In the genomic region with DNA sequence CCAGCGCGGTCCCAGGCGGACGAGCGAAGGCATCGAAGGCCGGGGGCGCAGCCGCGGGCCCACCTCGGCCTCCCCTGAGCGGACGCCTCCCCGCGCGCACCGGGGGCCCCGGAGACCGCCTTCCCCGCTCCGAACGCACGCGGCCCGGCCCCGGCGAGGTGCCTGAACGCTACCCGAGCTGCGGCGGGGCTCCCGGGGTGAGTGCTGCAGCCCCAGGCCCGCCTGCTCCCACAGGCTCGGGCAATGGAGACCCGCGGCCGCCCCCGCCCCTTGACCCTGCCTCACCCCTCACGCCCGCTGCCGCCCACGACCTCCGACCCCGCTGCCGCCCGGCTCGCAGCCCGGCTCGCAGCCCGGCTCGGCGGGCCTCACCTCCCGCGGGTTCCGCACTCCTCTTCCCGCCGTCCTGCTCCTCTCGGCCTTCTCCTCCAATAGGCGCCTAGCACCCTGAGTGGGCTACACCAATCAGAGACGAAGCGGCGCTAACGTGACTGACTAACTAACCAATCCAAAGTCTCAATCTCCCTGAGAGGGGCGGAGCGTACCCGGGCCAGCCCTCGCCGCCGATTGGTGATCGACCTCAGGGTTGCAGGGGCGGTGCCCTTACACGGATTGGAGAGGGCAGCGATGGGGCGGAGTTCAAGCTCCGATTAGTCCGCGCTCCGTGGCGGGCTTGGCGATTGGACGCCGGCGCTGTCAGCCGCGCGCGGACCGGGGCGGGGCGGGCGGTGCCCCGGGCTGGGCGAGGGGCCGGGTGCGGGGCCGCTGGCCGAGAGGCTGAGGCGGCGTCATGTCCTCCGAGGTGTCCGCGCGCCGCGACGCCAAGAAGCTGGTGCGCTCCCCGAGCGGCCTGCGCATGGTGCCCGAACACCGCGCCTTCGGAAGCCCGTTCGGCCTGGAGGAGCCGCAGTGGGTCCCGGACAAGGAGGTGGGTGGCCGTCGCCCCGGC, we compare ENCODE assay signal across 8 cellular contexts. TPM values are rescaled to one million over a fixed set of nuclear protein-coding genes. Genes with fewer than 3 reads are reported as not detected.
DNase-seq lines count a peak whose midpoint lies in the region; ATAC-seq, FAIRE-seq and TF ChIP-seq lines count a peak whose summit lies in the region.

A gene (minus strand): TSS at position 400 of the 949 bp plus-strand sequence. CDS start 4,364 bp downstream, outside the sequence.
A gene (plus strand): TSS at position 759 of the 949 bp plus-strand sequence. CDS start 32 bp downstream, at position 791.

- ATAC-seq in GM19043 (IDR thresholded peaks at IDR 0.05; ENCODE audit: low read depth, unreplicated experiment), result peak; percentile 93
- peak; percentile 95 for ATAC-seq in HG03378 (IDR thresholded peaks at IDR 0.05; ENCODE audit: unreplicated experiment)

- H3K9ac ChIP-seq in keratinocyte (ENCODE audit: control insufficient read depth, extremely low read depth, insufficient read depth, low read length), result peak within 1 kb of the TSS; percentile 81

- peak; percentile 90 for FAIRE-seq in keratinocyte (lab: Jason Lieb, UNC)

- peaks cover 14% of the 10 kb centered on the region for H4K20me1 ChIP-seq in keratinocyte (ENCODE audit: control insufficient read depth, extremely low read depth, insufficient read depth, low read length)

- H3K27me3 ChIP-seq in keratinocyte (ENCODE audit: control insufficient read depth, extremely low read depth, insufficient read depth, low read length), result no peaks in the 10 kb centered on the region

- H3K4me3 ChIP-seq in AG10803 (ENCODE audit: low read length) (peak within 1 kb of the TSS; percentile 72), keratinocyte (ENCODE audit: control insufficient read depth in 2 of 3, extremely low read depth in 1 of 3, insufficient read depth in 2 of 3, low read depth in 1 of 3, low read length in 3 of 3) (peak within 1 kb of the TSS; percentile 72 to 92 (median 86))

- peaks cover 63% of the 10 kb centered on the region for H3K4me1 ChIP-seq in keratinocyte (ENCODE audit: control insufficient read depth, extremely low read depth, insufficient read depth, low read length)

- peaks cover 5 to 6% of the 10 kb centered on the region in 2 experiments for H3K36me3 ChIP-seq in keratinocyte (ENCODE audit: control insufficient read depth in 2 of 2, extremely low read depth in 1 of 2, insufficient read depth in 2 of 2, low read length in 2 of 2)

- H3K4me2 ChIP-seq in keratinocyte (ENCODE audit: control insufficient read depth, extremely low read depth, insufficient read depth, low read depth, low read length), result peak within 1 kb of the TSS; percentile 84

- dilution Hi-C loops in keratinocyte (cut with MboI; ENCODE audit: extremely low pct_ligation_motif_present, low sequenced_read_pairs), result no loop called here

- DNase-seq in AG10803 (ENCODE audit: low read depth), result peak; percentile 98
- DNase-seq in NCI-H460 (ENCODE audit: extremely low read depth, low read depth), result peak; percentile 100
- DNase-seq in activated CD4-positive, CD25-positive, alpha-beta regulatory T cell treated with anti-CD3 and anti-CD28 coated beads, Interleukin-2, amount 50 U/mL, for 72 hours, result peak; percentile 100
- DNase-seq in cerebellum (ENCODE audit: low spot score), result peak; percentile 100
- DNase-seq in keratinocyte (ENCODE audit: low read depth, low spot score), result peak; percentile 95
- DNase-seq in stimulated activated CD4-positive, alpha-beta T cell treated with anti-CD3 and anti-CD28 coated beads, Interleukin-15, amount 100 ng/mL, for 1 hour (ENCODE audit: low read depth in 1 of 2, low spot score in 1 of 2), result peak; percentile 98 to 99

- H2AFZ ChIP-seq in keratinocyte (ENCODE audit: control insufficient read depth, low read length), result peak within 1 kb of the TSS; percentile 40

- TF ChIP-seq CTCF in AG10803 (conservative IDR thresholded peaks at IDR 0.05; ENCODE audit: low read length) (no peak), keratinocyte (optimal IDR thresholded peaks at IDR 0.05 in 1 of 3, IDR thresholded peaks at IDR 0.05 in 1 of 3, conservative IDR thresholded peaks at IDR 0.05 in 1 of 3; ENCODE audit: extremely low read depth in 1 of 3, insufficient read depth in 2 of 3, low read length in 3 of 3) (no peak)

- H3K9me3 ChIP-seq in keratinocyte (ENCODE audit: control insufficient read depth, low read depth, low read length), result no peaks in the 10 kb centered on the region

- H3K79me2 ChIP-seq in keratinocyte (ENCODE audit: control insufficient read depth, insufficient read depth, low read length), result peaks cover 66% of the 10 kb centered on the region

- peak within 1 kb of the TSS; percentile 49 for H3K27ac ChIP-seq in keratinocyte (ENCODE audit: control insufficient read depth, insufficient read depth, low read length)

- H3K9me1 ChIP-seq in keratinocyte (ENCODE audit: control insufficient read depth, extremely low read depth, insufficient read depth, low read length), result peaks cover 3% of the 10 kb centered on the region

RNA-seq across cellular contexts. Expression of the first gene that starts in this region (rescaled TPM):
- total RNA-seq in NCI-H460 (2014; rRNA removed; shearing (Covaris generic)), result 26.6 and 28.6 TPM in 2 replicates
- 161 and 178 TPM in 2 replicates for polyA plus RNA-seq in NCI-H460 (2014; cell fraction: nucleus; rRNA removed)
- total RNA-seq in cerebellum, result 10.3 TPM
- 10.3 to 21.0 TPM (median 14.8 TPM) in 3 replicates for polyA plus RNA-seq in keratinocyte
- polyA plus RNA-seq in keratinocyte (2011; ENCODE audit: low read depth), result 1.3 TPM
- 7.8 and 10.4 TPM in 2 replicates for polyA plus RNA-seq in keratinocyte (2011; cell fraction: cytosol; rRNA removed)
- polyA plus RNA-seq in keratinocyte (2011; cell fraction: nucleus; rRNA removed), result 28.0 and 29.5 TPM in 2 replicates
- 3.4 and 14.7 TPM in 2 replicates for polyA plus RNA-seq in keratinocyte (2012; ENCODE audit: low replicate concordance)
- 9.0 to 16.0 TPM (median 13.9 TPM) in 3 replicates for polyA minus RNA-seq in keratinocyte
- 13.6 TPM for polyA minus RNA-seq in keratinocyte (2011; cell fraction: cytosol; rRNA and poly(A)+ RNA removed)
- 6.1 and 9.2 TPM in 2 replicates for polyA minus RNA-seq in keratinocyte (2011; cell fraction: nucleus; rRNA and poly(A)+ RNA removed)

RNA-seq across cellular contexts. Expression of the second gene that starts in this region (rescaled TPM):
- total RNA-seq in NCI-H460 (2014; rRNA removed; shearing (Covaris generic)), result 17.2 and 25.1 TPM in 2 replicates
- 44.3 and 64.7 TPM in 2 replicates for polyA plus RNA-seq in NCI-H460 (2014; cell fraction: nucleus; rRNA removed)
- total RNA-seq in cerebellum, result 44.4 TPM
- 116 to 147 TPM (median 130 TPM) in 3 replicates for polyA plus RNA-seq in keratinocyte
- 38.0 TPM for polyA plus RNA-seq in keratinocyte (2011; ENCODE audit: low read depth)
- polyA plus RNA-seq in keratinocyte (2011; cell fraction: cytosol; rRNA removed), result 117 and 130 TPM in 2 replicates
- polyA plus RNA-seq in keratinocyte (2011; cell fraction: nucleus; rRNA removed), result 95.3 and 124 TPM in 2 replicates
- 78.6 and 88.1 TPM in 2 replicates for polyA plus RNA-seq in keratinocyte (2012; ENCODE audit: low replicate concordance)
- polyA minus RNA-seq in keratinocyte, result 53.6 to 72.0 TPM (median 65.9 TPM) in 3 replicates
- 99.8 TPM for polyA minus RNA-seq in keratinocyte (2011; cell fraction: cytosol; rRNA and poly(A)+ RNA removed)
- 39.0 and 59.1 TPM in 2 replicates for polyA minus RNA-seq in keratinocyte (2011; cell fraction: nucleus; rRNA and poly(A)+ RNA removed)

Comparison
In these comparisons a context has a peak if more than half of its experiments do, and no peak if none do; other contexts are left out.
1. Peak in every context shown above with its lines: DNase-seq, ATAC-seq, H3K4me3 ChIP-seq and H3K27ac ChIP-seq.